Comparison of ENCODE assay signal across 8 cellular contexts in genomic region chr14:31024042-31024480, GRCh38. TPM values are rescaled to one million over a fixed set of nuclear protein-coding genes. Genes with fewer than 3 reads are reported as not detected.
A peak's percentile ranks its signal among the peaks of the same experiment; 100 is the strongest.
DNase-seq lines count a peak whose midpoint lies in the region; ATAC-seq and TF ChIP-seq lines count a peak whose summit lies in the region.

No MANE protein-coding gene starts in this region.

- H3K4me3 Mint-ChIP-seq in CD8-positive, alpha-beta memory T cell, result peak overlapping the region; percentile 19 to 98 (median 35)

- TF ChIP-seq CTCF in epithelial cell of esophagus (IDR thresholded peaks at IDR 0.05; ENCODE audit: insufficient read depth, low read depth, low read length, missing control alignments) (no peak), osteoblast (IDR thresholded peaks at IDR 0.05; ENCODE audit: extremely low read depth, low read depth, low read length) (no peak), GM20000 (IDR thresholded peaks at IDR 0.05; ENCODE audit: extremely low read depth, missing control alignments) (no peak)

- peak overlapping the region; percentile 84 for H3K4me2 ChIP-seq in osteoblast (ENCODE audit: insufficient read depth, low read length)

- H3K9me3 Mint-ChIP-seq in CD8-positive, alpha-beta memory T cell, result no peaks in the 10 kb centered on the region

- no peak for DNase-seq in CD8-positive, alpha-beta memory T cell
- DNase-seq in NT2/D1 (ENCODE audit: low read depth, low spot score), result no peak
- no peak for DNase-seq in epithelial cell of esophagus (ENCODE audit: low read depth)
- DNase-seq in osteoblast (ENCODE audit: insufficient read length, low spot score, missing footprints), result no peak
- DNase-seq in SW 1271 (lab: John Stamatoyannopoulos, UW), result no peak
- no peak for DNase-seq in GM20000 (ENCODE audit: low spot score)

- no peak overlapping the region for H3K4me3 ChIP-seq in CD8-positive, alpha-beta memory T cell (ENCODE audit: low read length)
- H3K4me3 ChIP-seq in NT2/D1 (ENCODE audit: insufficient read length, low read depth) (peak overlapping the region; percentile 85), epithelial cell of esophagus (ENCODE audit: low read length) (peak overlapping the region; percentile 86), osteoblast (ENCODE audit: insufficient read depth, low read length) (peak overlapping the region; percentile 93)

- H4K20me1 ChIP-seq in osteoblast (ENCODE audit: insufficient read depth, low read length), result peaks cover 41% of the 10 kb centered on the region

- peaks cover 40 to 63% (median 52%) of the 10 kb centered on the region in 3 donors for H3K4me1 Mint-ChIP-seq in CD8-positive, alpha-beta memory T cell

- peak overlapping the region; percentile 42 for H3K9ac ChIP-seq in NT2/D1 (ENCODE audit: insufficient read length, low read depth)

- peaks cover 76% of the 10 kb centered on the region for H3K79me2 ChIP-seq in osteoblast (ENCODE audit: insufficient read depth, low read length)

- H3K4me1 ChIP-seq in CD8-positive, alpha-beta memory T cell (ENCODE audit: insufficient read depth, low read length), result peaks cover 19% of the 10 kb centered on the region
- H3K4me1 ChIP-seq in NT2/D1 (ENCODE audit: insufficient read depth, insufficient read length), result no peaks in the 10 kb centered on the region
- H3K4me1 ChIP-seq in osteoblast (ENCODE audit: insufficient read depth, low read length), result peaks cover 12% of the 10 kb centered on the region

- H3K36me3 ChIP-seq in CD8-positive, alpha-beta memory T cell (ENCODE audit: insufficient read depth, low read length), result no peaks in the 10 kb centered on the region
- H3K36me3 ChIP-seq in NT2/D1 (ENCODE audit: insufficient read depth, insufficient read length, low read length), result peaks cover 20% of the 10 kb centered on the region
- peaks cover 15% of the 10 kb centered on the region for H3K36me3 ChIP-seq in osteoblast (ENCODE audit: insufficient read depth, low read length)

- no peaks in the 10 kb centered on the region for H3K27me3 ChIP-seq in CD8-positive, alpha-beta memory T cell (ENCODE audit: insufficient read depth, low read length, poor library complexity, severe bottlenecking)
- no peaks in the 10 kb centered on the region for H3K27me3 ChIP-seq in NT2/D1 (ENCODE audit: insufficient read depth, insufficient read length)
- H3K27me3 ChIP-seq in osteoblast (ENCODE audit: insufficient read depth, low read length), result no peaks in the 10 kb centered on the region

- no peaks in the 10 kb centered on the region for H3K9me3 ChIP-seq in CD8-positive, alpha-beta memory T cell (ENCODE audit: low read length)
- H3K9me3 ChIP-seq in NT2/D1 (ENCODE audit: insufficient read depth, low read length), result no peaks in the 10 kb centered on the region
- H3K9me3 ChIP-seq in osteoblast (ENCODE audit: low read depth, low read length), result no peaks in the 10 kb centered on the region

- POLR2A ChIA-PET in CD8-positive, alpha-beta memory T cell (lab: Charles Lee), result no interaction called here

- ATAC-seq in GM21529 (IDR thresholded peaks at IDR 0.05; ENCODE audit: unreplicated experiment) (no peak), HG02981 (IDR thresholded peaks at IDR 0.05; ENCODE audit: unreplicated experiment) (no peak)

- H3K36me3 Mint-ChIP-seq in CD8-positive, alpha-beta memory T cell, result peaks cover 0 to 31% (median 5%) of the 10 kb centered on the region in 3 donors

- H3K27ac Mint-ChIP-seq in CD8-positive, alpha-beta memory T cell, result peak overlapping the region; percentile 47 to 98 (median 74)

- no peak overlapping the region for H2AFZ ChIP-seq in osteoblast (ENCODE audit: low read length)

- no peak overlapping the region for H3K27ac ChIP-seq in CD8-positive, alpha-beta memory T cell (ENCODE audit: low read depth, low read length)
- H3K27ac ChIP-seq in osteoblast (ENCODE audit: low read depth, low read length), result no peak overlapping the region

- H3K27me3 Mint-ChIP-seq in CD8-positive, alpha-beta memory T cell, result no peaks in the 10 kb centered on the region

- CTCF ChIA-PET in CD8-positive, alpha-beta memory T cell (lab: Charles Lee), result interaction anchor here (0.6 kb wide), 1 partner anchor 32 kb away, joined by 3 read pairs; no protein-coding TSS in a partner anchor

RNA-seq across cellular contexts. Expression of gene AP4S1, which starts 1.4 kb away (rescaled TPM):
- 10 to 100 TPM in 1 of 2 experiments, 1 to 10 TPM in 1; 9.9 to 10.8 TPM for total RNA-seq in CD8-positive, alpha-beta memory T cell
- 7.1 TPM for polyA plus RNA-seq in CD8-positive, alpha-beta memory T cell
- total RNA-seq in osteoblast, result 5.4 and 7.4 TPM in 2 replicates

RNA-seq across cellular contexts. Expression of gene STRN3, which starts 2.1 kb away (rescaled TPM):
- total RNA-seq in CD8-positive, alpha-beta memory T cell, result 10 to 100 TPM; 20.0 to 20.9 TPM
- 4.0 TPM for polyA plus RNA-seq in CD8-positive, alpha-beta memory T cell
- total RNA-seq in osteoblast, result 45.1 and 55.7 TPM in 2 replicates
